1 cellular context compared by ENCODE assay signal in the genomic region with DNA sequence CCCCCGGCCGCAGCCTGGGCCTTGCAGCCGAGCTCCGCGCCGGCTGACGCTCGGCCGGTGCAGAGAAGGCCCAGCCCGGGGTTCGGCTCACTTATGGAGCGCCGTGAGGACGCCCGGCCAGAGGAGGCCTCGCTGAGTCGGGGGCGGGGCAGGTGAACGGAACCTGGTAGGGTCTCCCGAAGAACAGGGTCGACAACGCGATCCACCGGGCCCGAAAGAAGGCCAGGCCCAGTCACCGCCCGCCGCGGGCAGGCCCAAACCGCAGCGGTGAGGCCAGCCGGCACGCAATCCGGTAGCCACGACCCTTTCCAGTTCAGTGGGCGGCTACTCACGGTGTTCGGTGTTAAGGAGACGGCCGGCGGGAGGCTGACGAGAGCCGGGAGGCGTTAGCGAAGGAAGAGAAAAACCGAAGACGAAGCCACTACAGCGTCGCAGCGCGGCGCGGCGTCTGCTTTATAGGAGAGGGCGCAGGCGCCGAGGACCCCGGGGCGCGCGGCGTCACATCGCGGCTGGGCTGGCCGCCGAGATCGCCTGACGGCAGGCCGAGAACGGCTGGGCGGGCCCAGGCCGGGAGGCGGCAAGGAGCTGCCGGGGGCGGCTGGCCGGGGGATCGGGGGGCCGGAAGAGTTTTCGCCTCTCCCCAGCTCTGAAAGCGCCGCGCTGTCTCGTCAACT.
TF ChIP-seq lines count a peak whose summit lies in the region.

A gene (minus strand): TSS at position 428 of the 674 bp plus-strand sequence. CDS start 2,928 bp downstream, outside the sequence.

TF ChIP-seq in K562, 482 proteins besides CTCF, POLR2A, EP300 and RAD21 (continued from another document):
- TF ChIP-seq, protein P1, sequence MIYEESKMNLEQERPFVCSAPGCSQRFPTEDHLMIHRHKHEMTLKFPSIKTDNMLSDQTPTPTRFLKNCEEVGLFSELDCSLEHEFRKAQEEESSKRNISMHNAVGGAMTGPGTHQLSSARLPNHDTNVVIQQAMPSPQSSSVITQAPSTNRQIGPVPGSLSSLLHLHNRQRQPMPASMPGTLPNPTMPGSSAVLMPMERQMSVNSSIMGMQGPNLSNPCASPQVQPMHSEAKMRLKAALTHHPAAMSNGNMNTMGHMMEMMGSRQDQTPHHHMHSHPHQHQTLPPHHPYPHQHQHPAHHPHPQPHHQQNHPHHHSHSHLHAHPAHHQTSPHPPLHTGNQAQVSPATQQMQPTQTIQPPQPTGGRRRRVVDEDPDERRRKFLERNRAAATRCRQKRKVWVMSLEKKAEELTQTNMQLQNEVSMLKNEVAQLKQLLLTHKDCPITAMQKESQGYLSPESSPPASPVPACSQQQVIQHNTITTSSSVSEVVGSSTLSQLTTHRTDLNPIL (CRISPR knock-in tag; IDR thresholded peaks at IDR 0.05), result no peak
- TF ChIP-seq ZNF354B (CRISPR knock-in tag; IDR thresholded peaks at IDR 0.05) (no peak), CHD2 (IDR thresholded peaks at IDR 0.05; ENCODE audit: low read depth, low read length) (no peak), HMG20A (CRISPR knock-in tag; conservative IDR thresholded peaks at IDR 0.05) (no peak), ZZZ3 (IDR thresholded peaks at IDR 0.05) (peak; percentile 87; the same call in 1 of the 2 replicates), ZNF311 (CRISPR knock-in tag; IDR thresholded peaks at IDR 0.05) (no peak), NCOA6 (IDR thresholded peaks at IDR 0.05) (no peak), PTBP1 (IDR thresholded peaks at IDR 0.05; ENCODE audit: low read depth, low read length) (0 out of 2 replicates have a peak, but pooled peaks have one; percentile 23), HNRNPL (IDR thresholded peaks at IDR 0.05; ENCODE audit: low read depth, low read length) (no peak; the same call in 1 of the 2 replicates), CSDE1 (IDR thresholded peaks at IDR 0.05) (peak in 1 of 2 experiments; percentile 37; a peak in 1 of 4 replicates), SNRNP70 (optimal IDR thresholded peaks at IDR 0.05; ENCODE audit: low read depth, low read length) (no peak), GTF2A2 (tag; IDR thresholded peaks at IDR 0.05) (peak; percentile 93), BHLHE40 (IDR thresholded peaks at IDR 0.05; ENCODE audit: low read length) (0 out of 2 replicates have a peak, but pooled peaks have one; percentile 5), HDAC8 (tag; IDR thresholded peaks at IDR 0.05) (0 out of 2 replicates have a peak, but pooled peaks have one; percentile 24)
- TF ChIP-seq, protein P2, sequence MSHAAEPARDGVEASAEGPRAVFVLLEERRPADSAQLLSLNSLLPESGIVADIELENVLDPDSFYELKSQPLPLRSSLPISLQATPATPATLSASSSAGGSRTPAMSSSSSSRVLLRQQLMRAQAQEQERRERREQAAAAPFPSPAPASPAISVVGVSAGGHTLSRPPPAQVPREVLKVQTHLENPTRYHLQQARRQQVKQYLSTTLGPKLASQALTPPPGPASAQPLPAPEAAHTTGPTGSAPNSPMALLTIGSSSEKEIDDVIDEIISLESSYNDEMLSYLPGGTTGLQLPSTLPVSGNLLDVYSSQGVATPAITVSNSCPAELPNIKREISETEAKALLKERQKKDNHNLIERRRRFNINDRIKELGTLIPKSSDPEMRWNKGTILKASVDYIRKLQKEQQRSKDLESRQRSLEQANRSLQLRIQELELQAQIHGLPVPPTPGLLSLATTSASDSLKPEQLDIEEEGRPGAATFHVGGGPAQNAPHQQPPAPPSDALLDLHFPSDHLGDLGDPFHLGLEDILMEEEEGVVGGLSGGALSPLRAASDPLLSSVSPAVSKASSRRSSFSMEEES (CRISPR knock-in tag; IDR thresholded peaks at IDR 0.05), result no peak
- TF ChIP-seq, protein P3, sequence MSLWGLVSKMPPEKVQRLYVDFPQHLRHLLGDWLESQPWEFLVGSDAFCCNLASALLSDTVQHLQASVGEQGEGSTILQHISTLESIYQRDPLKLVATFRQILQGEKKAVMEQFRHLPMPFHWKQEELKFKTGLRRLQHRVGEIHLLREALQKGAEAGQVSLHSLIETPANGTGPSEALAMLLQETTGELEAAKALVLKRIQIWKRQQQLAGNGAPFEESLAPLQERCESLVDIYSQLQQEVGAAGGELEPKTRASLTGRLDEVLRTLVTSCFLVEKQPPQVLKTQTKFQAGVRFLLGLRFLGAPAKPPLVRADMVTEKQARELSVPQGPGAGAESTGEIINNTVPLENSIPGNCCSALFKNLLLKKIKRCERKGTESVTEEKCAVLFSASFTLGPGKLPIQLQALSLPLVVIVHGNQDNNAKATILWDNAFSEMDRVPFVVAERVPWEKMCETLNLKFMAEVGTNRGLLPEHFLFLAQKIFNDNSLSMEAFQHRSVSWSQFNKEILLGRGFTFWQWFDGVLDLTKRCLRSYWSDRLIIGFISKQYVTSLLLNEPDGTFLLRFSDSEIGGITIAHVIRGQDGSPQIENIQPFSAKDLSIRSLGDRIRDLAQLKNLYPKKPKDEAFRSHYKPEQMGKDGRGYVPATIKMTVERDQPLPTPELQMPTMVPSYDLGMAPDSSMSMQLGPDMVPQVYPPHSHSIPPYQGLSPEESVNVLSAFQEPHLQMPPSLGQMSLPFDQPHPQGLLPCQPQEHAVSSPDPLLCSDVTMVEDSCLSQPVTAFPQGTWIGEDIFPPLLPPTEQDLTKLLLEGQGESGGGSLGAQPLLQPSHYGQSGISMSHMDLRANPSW (CRISPR knock-in tag; IDR thresholded peaks at IDR 0.05), result peak; percentile 75; the same call in 1 of the 2 replicates
- TF ChIP-seq, protein P4, sequence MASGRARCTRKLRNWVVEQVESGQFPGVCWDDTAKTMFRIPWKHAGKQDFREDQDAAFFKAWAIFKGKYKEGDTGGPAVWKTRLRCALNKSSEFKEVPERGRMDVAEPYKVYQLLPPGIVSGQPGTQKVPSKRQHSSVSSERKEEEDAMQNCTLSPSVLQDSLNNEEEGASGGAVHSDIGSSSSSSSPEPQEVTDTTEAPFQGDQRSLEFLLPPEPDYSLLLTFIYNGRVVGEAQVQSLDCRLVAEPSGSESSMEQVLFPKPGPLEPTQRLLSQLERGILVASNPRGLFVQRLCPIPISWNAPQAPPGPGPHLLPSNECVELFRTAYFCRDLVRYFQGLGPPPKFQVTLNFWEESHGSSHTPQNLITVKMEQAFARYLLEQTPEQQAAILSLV (tag; IDR thresholded peaks at IDR 0.05), result no peak
